22 cellular contexts compared by ENCODE assay signal in genomic region chr10:76350583-76350982, GRCh38.
A peak's percentile ranks its signal among the peaks of the same experiment; 100 is the strongest.
DNase-seq lines count a peak whose midpoint lies in the region; ATAC-seq and TF ChIP-seq lines count a peak whose summit lies in the region.
"Had no signal": no experiment of that assay in that cellular context is flagged by ENCODE, and none has a peak within 500 bp of the region (broad histone marks: within the 10 kb centered on the region; RNA-seq: fewer than 3 reads in every experiment).

No MANE protein-coding gene starts in this region.

- no peaks in the 10 kb centered on the region for H4K20me1 ChIP-seq in fibroblast of lung (ENCODE audit: control insufficient read depth, extremely low read depth, insufficient read depth, low read length)

- peak; percentile 14 for DNase-seq in AG09309 (ENCODE audit: low read depth)
- DNase-seq in HT1080 (ENCODE audit: low read depth), result peak; percentile 48
- peak; percentile 46 to 93 for DNase-seq in fibroblast of lung (ENCODE audit: low read depth in 2 of 2)
- no peak for DNase-seq in sciatic nerve (ENCODE audit: low spot score)
- no peak for DNase-seq in DMS 273 treated with DMSO at 0.1 percent for 48 hours (lab: John Stamatoyannopoulos, UW)
- no peak for DNase-seq in ureter (ENCODE audit: low spot score)
- DNase-seq: activated CD4-positive, alpha-beta T cell treated with anti-CD3 and anti-CD28 coated beads for 36 hours; activated CD8-positive, alpha-beta T cell treated with anti-CD3 and anti-CD28 coated beads, Interleukin-2, amount 10 ng/mL, durations not matched to agents 7 days and 5 days; activated naive CD8-positive, alpha-beta T cell treated with anti-CD3 and anti-CD28 coated beads, Interleukin-2, amount 10 ng/mL, durations not matched to agents 7 days and 5 days; body of pancreas; CD4-positive, alpha-beta T cell; left ventricle myocardium superior; natural killer cell; NCI-H1105 treated with DMSO at 0.1 percent for 48 hours; NCI-H2029 treated with DMSO at 0.1 percent for 48 hours; NCI-H345; NCI-H774; small intestine; stimulated activated CD4-positive, alpha-beta T cell treated with anti-CD3 and anti-CD28 coated beads, Interleukin-1b, Interleukin-23, amount 100 ng/mL, for 48 hours; trophoblast cell had no signal

- peaks cover 5% of the 10 kb centered on the region for H3K4me1 ChIP-seq in fibroblast of lung (ENCODE audit: control insufficient read depth, extremely low read depth, insufficient read depth, low read length)
- H3K4me1 ChIP-seq: body of pancreas had no signal

- no peak overlapping the region for H3K4me2 ChIP-seq in fibroblast of lung (ENCODE audit: extremely low read depth, insufficient read depth, low read length)
- H3K4me2 ChIP-seq: GM23338 had no signal

- H3K27ac ChIP-seq in fibroblast of lung (ENCODE audit: insufficient read depth, low read length), result no peak overlapping the region
- H3K27ac ChIP-seq: body of pancreas had no signal

- intact Hi-C loops in sciatic nerve (cut with DNase I), result no loop called here

- H3K79me2 ChIP-seq in fibroblast of lung (ENCODE audit: control insufficient read depth, insufficient read depth, low read length), result no peaks in the 10 kb centered on the region

- H3K27me3 ChIP-seq in fibroblast of lung (ENCODE audit: control insufficient read depth, insufficient read depth, low read length), result no peaks in the 10 kb centered on the region
- H3K27me3 ChIP-seq: body of pancreas had no signal

- no peak overlapping the region for H3K9ac ChIP-seq in fibroblast of lung (ENCODE audit: insufficient read depth, low read length)

- H3K4me3 ChIP-seq in AG09309 (ENCODE audit: control insufficient read depth, low read depth, low read length) (no peak overlapping the region), fibroblast of lung (replicated peaks in 1 of 4; ENCODE audit: control extremely low read depth in 1 of 4, insufficient read depth in 1 of 4, low read depth in 3 of 4, low read length in 4 of 4) (no peak overlapping the region)
- H3K4me3 ChIP-seq: body of pancreas, GM23338 had no signal

- TF ChIP-seq CTCF in AG09309 (IDR thresholded peaks at IDR 0.05; ENCODE audit: control insufficient read depth, insufficient read depth, low read depth, low read length, missing control alignments) (no peak), fibroblast of lung (conservative IDR thresholded peaks at IDR 0.05 in 1 of 2, IDR thresholded peaks at IDR 0.05 in 1 of 2; ENCODE audit: low read depth in 1 of 2, low read length in 2 of 2) (no peak)

- no peaks in the 10 kb centered on the region for H3K36me3 ChIP-seq in fibroblast of lung (ENCODE audit: control insufficient read depth, insufficient read depth, low read length)

- no peak overlapping the region for H2AFZ ChIP-seq in fibroblast of lung (ENCODE audit: low read length)
- H2AFZ ChIP-seq: GM23338 had no signal

- no peaks in the 10 kb centered on the region for H3K9me3 ChIP-seq in fibroblast of lung (ENCODE audit: control insufficient read depth, insufficient read depth, low read depth, low read length)
- H3K9me3 ChIP-seq: body of pancreas had no signal

- ATAC-seq in sciatic nerve, result peak; percentile 78
- ATAC-seq in HG03108 (IDR thresholded peaks at IDR 0.05; ENCODE audit: unreplicated experiment), result no peak
- ATAC-seq: activated CD4-positive, alpha-beta T cell treated with anti-CD3 and anti-CD28 coated beads for 36 hours; activated CD8-positive, alpha-beta T cell treated with anti-CD3 and anti-CD28 coated beads, Interleukin-2, amount 10 ng/mL, durations not matched to agents 7 days and 5 days; body of pancreas; GM23338; left ventricle myocardium superior; natural killer cell had no signal

Comparison
In these comparisons a context has a peak if more than half of its experiments do, and no peak if none do; other contexts are left out.
1. DNase-seq: peak in AG09309 (single experiment), HT1080 (single experiment) and fibroblast of lung (2 of 2); none in sciatic nerve (single experiment), DMS 273 treated with DMSO at 0.1 percent for 48 hours (single experiment) and ureter (single experiment).